In the genomic region with DNA sequence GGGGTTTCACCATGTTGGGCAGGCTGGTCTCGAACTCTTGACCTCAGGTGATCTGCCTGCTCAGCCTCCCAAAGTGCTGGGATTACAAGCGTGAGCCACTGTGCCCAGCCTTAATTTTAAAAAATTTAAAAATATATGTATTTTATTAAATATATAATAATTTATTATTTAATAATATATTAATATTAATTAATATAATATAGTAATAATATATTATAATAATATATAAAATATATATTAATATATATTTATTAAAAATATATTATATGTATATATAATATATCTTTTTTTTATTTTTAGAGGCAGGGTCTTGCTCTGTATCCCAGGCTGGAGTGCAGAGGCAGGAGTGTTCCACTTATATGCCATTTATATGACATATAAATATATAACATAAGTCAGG, we compare ENCODE assay signal across 19 cellular contexts. TPM values are rescaled to one million over a fixed set of nuclear protein-coding genes. Genes with fewer than 3 reads are reported as not detected.
DNase-seq lines count a peak whose midpoint lies in the region; ATAC-seq, FAIRE-seq and TF ChIP-seq lines count a peak whose summit lies in the region.
"Had no signal": no experiment of that assay in that cellular context is flagged by ENCODE, and none has a peak within 500 bp of the region (broad histone marks: within the 10 kb centered on the region; RNA-seq: fewer than 3 reads in every experiment).

No MANE protein-coding gene starts in this region.

- H3K9me3 Mint-ChIP-seq in WTC11: peaks cover 51% of the 10 kb centered on the region

- no peaks in the 10 kb centered on the region for H3K4me1 Mint-ChIP-seq in WTC11
- H3K4me1 Mint-ChIP-seq: GM23338, H9 had no signal

- no peak overlapping the region for H3K4me3 Mint-ChIP-seq in WTC11
- H3K4me3 Mint-ChIP-seq: CD4-positive, alpha-beta memory T cell; GM23338; H9 had no signal

- FAIRE-seq in G401.6 (lab: Jason Lieb, UNC): peak; percentile 79
- FAIRE-seq: GM12878 had no signal

- H3K36me3 Mint-ChIP-seq in WTC11: peaks cover 34% of the 10 kb centered on the region

- intact Hi-C loops in sciatic nerve (cut with DNase I): no loop called here
- intact Hi-C loops in left ventricle myocardium inferior (cut with micrococcal nuclease): no loop called here

- DNase-seq in WTC11 (ENCODE audit: low spot score) (no peak), sciatic nerve (ENCODE audit: low spot score) (peak; percentile 4), HT-29 (ENCODE audit: low spot score) (no peak), left ventricle myocardium inferior (no peak)
- DNase-seq in activated CD4-positive, alpha-beta T cell treated with anti-CD3 and anti-CD28 coated beads, Interleukin-2, amount 50 U/mL, for 48 hours: no peak
- DNase-seq: 8988T; C1 segment of cervical spinal cord; Calu3; CD4-positive, alpha-beta memory T cell; COR-L47; DMS53; DMS79 treated with DMSO at 0.1 percent for 48 hours; GDM1; H9 had no signal

- POLR2A ChIA-PET in WTC11 (lab: Charles Lee): no interaction called here

- H3K4me1 ChIP-seq in left ventricle myocardium inferior: no peaks in the 10 kb centered on the region

- H3K36me3 ChIP-seq in left ventricle myocardium inferior: no peaks in the 10 kb centered on the region

- TF ChIP-seq CTCF in WTC11 (IDR thresholded peaks at IDR 0.05) (no peak), left ventricle myocardium inferior (IDR thresholded peaks at IDR 0.05; ENCODE audit: borderline replicate concordance) (no peak)

- H3K4me3 ChIP-seq in left ventricle myocardium inferior: no peak overlapping the region
- H3K4me3 ChIP-seq: GM12878, GM23338 had no signal

- H3K27ac ChIP-seq in left ventricle myocardium inferior (replicated peaks): no peak overlapping the region

- CTCF ChIA-PET in WTC11 (lab: Charles Lee): no interaction called here

- peaks cover 5% of the 10 kb centered on the region for H3K9me3 ChIP-seq in left ventricle myocardium inferior (replicated peaks)

- H3K27me3 ChIP-seq in left ventricle myocardium inferior (ENCODE audit: low read depth): peaks cover 27% of the 10 kb centered on the region

- ATAC-seq in WTC11 (no peak), sciatic nerve (no peak)
- ATAC-seq: GM12878, GM23338, HCT116 had no signal

- peaks cover 9% of the 10 kb centered on the region for H3K27me3 Mint-ChIP-seq in WTC11 (ENCODE audit: low read depth)
- H3K27me3 Mint-ChIP-seq: CD4-positive, alpha-beta memory T cell had no signal

- H3K27ac Mint-ChIP-seq in WTC11: no peak overlapping the region
- H3K27ac Mint-ChIP-seq: CD4-positive, alpha-beta memory T cell; GM23338; H9 had no signal

TF ChIP-seq in WTC11, 78 proteins besides CTCF, POLR2A, EP300 and RAD21:
- TF ChIP-seq, protein P1, sequence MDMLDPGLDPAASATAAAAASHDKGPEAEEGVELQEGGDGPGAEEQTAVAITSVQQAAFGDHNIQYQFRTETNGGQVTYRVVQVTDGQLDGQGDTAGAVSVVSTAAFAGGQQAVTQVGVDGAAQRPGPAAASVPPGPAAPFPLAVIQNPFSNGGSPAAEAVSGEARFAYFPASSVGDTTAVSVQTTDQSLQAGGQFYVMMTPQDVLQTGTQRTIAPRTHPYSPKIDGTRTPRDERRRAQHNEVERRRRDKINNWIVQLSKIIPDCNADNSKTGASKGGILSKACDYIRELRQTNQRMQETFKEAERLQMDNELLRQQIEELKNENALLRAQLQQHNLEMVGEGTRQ (CRISPR knock-in tag; IDR thresholded peaks at IDR 0.05): no peak
- TF ChIP-seq HMGA2 (CRISPR knock-in tag; IDR thresholded peaks at IDR 0.05) (peak; percentile 95), NFYB (CRISPR knock-in tag; conservative IDR thresholded peaks at IDR 0.05; ENCODE audit: low read depth) (no peak), ZNF263 (CRISPR knock-in tag; IDR thresholded peaks at IDR 0.05; ENCODE audit: low read depth) (no peak), TP53 (CRISPR knock-in tag; IDR thresholded peaks at IDR 0.05) (no peak), NR2C2 (CRISPR knock-in tag; IDR thresholded peaks at IDR 0.05) (no peak), RORB (CRISPR knock-in tag; IDR thresholded peaks at IDR 0.05) (no peak)
- TF ChIP-seq, protein P2, sequence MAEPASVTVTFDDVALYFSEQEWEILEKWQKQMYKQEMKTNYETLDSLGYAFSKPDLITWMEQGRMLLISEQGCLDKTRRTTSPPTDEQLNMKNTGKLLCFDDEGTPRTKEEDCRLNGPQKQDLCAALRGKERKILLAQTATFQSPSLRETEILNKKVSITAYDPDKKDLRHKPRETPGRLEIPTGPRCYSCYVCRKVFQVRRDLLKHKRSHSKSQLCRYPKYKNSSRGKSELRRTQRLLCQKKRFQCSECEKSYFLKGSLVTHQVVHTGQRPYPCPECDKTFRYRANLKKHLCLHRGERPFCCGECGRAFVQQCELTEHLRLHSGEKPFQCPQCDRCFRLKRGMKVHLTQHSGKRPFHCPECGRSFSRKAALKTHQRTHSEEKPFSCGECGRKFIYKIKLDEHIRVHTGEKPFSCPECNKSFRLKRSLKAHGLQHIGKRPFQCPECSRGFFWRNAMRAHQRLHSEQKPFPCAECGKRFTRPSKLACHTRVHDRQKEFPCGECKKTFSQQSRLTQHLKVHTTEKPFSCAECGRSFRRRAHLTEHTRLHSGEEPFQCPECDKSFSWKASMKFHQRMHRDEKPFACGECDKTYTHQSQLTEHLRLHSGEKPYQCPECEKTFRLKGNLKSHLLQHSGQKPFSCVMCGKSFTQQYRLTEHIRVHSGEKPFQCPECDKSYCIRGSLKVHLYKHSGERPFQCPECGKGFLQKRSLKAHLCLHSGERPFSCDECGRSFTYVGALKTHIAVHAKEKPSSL (CRISPR knock-in tag; conservative IDR thresholded peaks at IDR 0.05): no peak

RNA-seq across cellular contexts. Expression of gene ADGRE1, which starts 52.9 kb away (rescaled TPM):
- total RNA-seq in WTC11 (2021) (not detected in 3 replicates), sciatic nerve (1.8 TPM), left ventricle myocardium inferior (not detected)
- total RNA-seq in HT-29 (2014; rRNA removed; shearing (Covaris generic)): not detected in 2 replicates
- total RNA-seq: A673, Calu3, GM23338, H9 had no signal
